21 cellular contexts compared by ENCODE assay signal in genomic region chr2:28326469-28326805, GRCh38.
DNase-seq lines count a peak whose midpoint lies in the region; ATAC-seq and TF ChIP-seq lines count a peak whose summit lies in the region.
"Had no signal": no experiment of that assay in that cellular context is flagged by ENCODE, and none has a peak within 500 bp of the region (broad histone marks: within the 10 kb centered on the region; RNA-seq: fewer than 3 reads in every experiment).

No MANE protein-coding gene starts in this region.

- H3K9me2 ChIP-seq in HCT116 (ENCODE audit: insufficient read depth), result no peaks in the 10 kb centered on the region

- peak overlapping the region; percentile 51 for H3K9ac ChIP-seq in HCT116 (ENCODE audit: low read length)

- TF ChIP-seq CTCF in HCT116 (IDR thresholded peaks at IDR 0.05 in 2 of 3, conservative IDR thresholded peaks at IDR 0.05 in 1 of 3; ENCODE audit: borderline replicate concordance in 1 of 3, insufficient read depth in 1 of 3, low read depth in 2 of 3, low read length in 2 of 3), result no peak
- no peak for TF ChIP-seq CTCF in esophagus muscularis mucosa (IDR thresholded peaks at IDR 0.05)

- no peak for DNase-seq in HCT116 (ENCODE audit: low read depth, low spot score)
- peak; percentile 26 for DNase-seq in NCI-H510A (lab: John Stamatoyannopoulos, UW)
- DNase-seq in esophagus muscularis mucosa (ENCODE audit: extremely low spot score), result no peak
- no peak for DNase-seq in stimulated activated CD4-positive, alpha-beta T cell treated with anti-CD3 and anti-CD28 coated beads, Interleukin-2, amount 100 ng/mL, for 48 hours
- no peak for DNase-seq in EL
- no peak for DNase-seq in SW 1271 (lab: John Stamatoyannopoulos, UW)
- DNase-seq: activated B cell treated with CpG ODN at 0.5 μM for 24 hours; activated naive CD4-positive, alpha-beta T cell treated with anti-CD3 and anti-CD28 coated beads, Interleukin-2, amount 10 ng/mL, durations not matched to agents 7 days and 5 days; anterior cingulate cortex; CD4-positive, alpha-beta memory T cell; central memory CD4-positive, alpha-beta T cell; DMS53; erythroblast; hypothalamus; NCI-H1092; stimulated activated naive CD4-positive, alpha-beta T cell; T1000 had no signal

- no peak for TF ChIP-seq RAD21 in HCT116 (IDR thresholded peaks at IDR 0.05; ENCODE audit: low read depth)

- H4K20me1 ChIP-seq in HCT116 (ENCODE audit: insufficient read depth), result no peaks in the 10 kb centered on the region

- H3K36me3 ChIP-seq in HCT116 (ENCODE audit: control insufficient read depth in 1 of 2, insufficient read depth in 2 of 2, low read length in 2 of 2), result no peaks in the 10 kb centered on the region
- peaks cover 0 to 3% (median 0%) of the 10 kb centered on the region in 4 donors for H3K36me3 ChIP-seq in esophagus muscularis mucosa
- H3K36me3 ChIP-seq: gastrocnemius medialis, sigmoid colon had no signal

- no peak overlapping the region for H2AFZ ChIP-seq in HCT116 (ENCODE audit: low read depth, low read length, poor library complexity, severe bottlenecking)

- intact Hi-C loops in HCT116 (cut with micrococcal nuclease), result no loop called here
- intact Hi-C loops in esophagus muscularis mucosa (cut with DNase I), result no loop called here

- CTCF ChIA-PET in HCT116 (lab: Charles Lee), result no interaction called here

- no peak for TF ChIP-seq POLR2A in HCT116 (IDR thresholded peaks at IDR 0.05; ENCODE audit: borderline replicate concordance, extremely low read depth, insufficient read depth, insufficient read length)
- TF ChIP-seq POLR2A in esophagus muscularis mucosa (IDR thresholded peaks at IDR 0.05; ENCODE audit: low read depth), result no peak

- no peaks in the 10 kb centered on the region for H3K79me2 ChIP-seq in HCT116 (ENCODE audit: insufficient read depth, low read length)

- H3K9me3 ChIP-seq in HCT116 (ENCODE audit: control insufficient read depth in 1 of 2, insufficient read depth in 1 of 2, low read depth in 1 of 2, low read length in 2 of 2), result no peaks in the 10 kb centered on the region
- H3K9me3 ChIP-seq in esophagus muscularis mucosa, result no peaks in the 10 kb centered on the region
- H3K9me3 ChIP-seq: gastrocnemius medialis, sigmoid colon had no signal

- H3K4me2 ChIP-seq in HCT116 (ENCODE audit: low read length), result peak overlapping the region; percentile 74

- no TSS peak for BruUV-seq in HCT116 (replicated peaks; lab: Mats Ljungman, UMichigan)

- H3K27me3 ChIP-seq in HCT116 (ENCODE audit: insufficient read depth, low read length), result no peaks in the 10 kb centered on the region
- H3K27me3 ChIP-seq in esophagus muscularis mucosa, result no peaks in the 10 kb centered on the region
- H3K27me3 ChIP-seq: gastrocnemius medialis, sigmoid colon had no signal

- POLR2A ChIA-PET in HCT116 (lab: Charles Lee), result no interaction called here

- H3K4me3 ChIP-seq in HCT116 (replicated peaks in 1 of 2; ENCODE audit: low read depth in 1 of 2, low read length in 2 of 2), result no peak overlapping the region; a peak in 1 of 4 replicates
- no peak overlapping the region for H3K4me3 ChIP-seq in esophagus muscularis mucosa
- H3K4me3 ChIP-seq in skin epidermis, result no peak overlapping the region
- H3K4me3 ChIP-seq: gastrocnemius medialis, GM12878, sigmoid colon had no signal

- RAD21 ChIA-PET in HCT116 (lab: Charles Lee; ENCODE audit: low non-redundant PET in 1 of 2, low total read pairs in 2 of 2, uncharacterized antibody in 2 of 2, unreplicated experiment in 2 of 2), result interaction anchor here in 1 of 2 experiments (0.8 kb wide), 1 partner anchor 36 kb away, joined by 3 read pairs; no protein-coding TSS in a partner anchor

- H3K4me1 ChIP-seq in HCT116 (ENCODE audit: control insufficient read depth in 1 of 2, insufficient read depth in 2 of 2, low read length in 2 of 2) (peaks cover 29 to 44% of the 10 kb centered on the region in 2 experiments), esophagus muscularis mucosa (peaks cover 10 to 46% (median 35%) of the 10 kb centered on the region in 4 donors)

- ATAC-seq in HCT116, result peak; percentile 58
- ATAC-seq: gastrocnemius medialis had no signal

- no peak for TF ChIP-seq EP300 in esophagus muscularis mucosa (IDR thresholded peaks at IDR 0.05)

- peak overlapping the region; percentile 73 for H3K27ac ChIP-seq in HCT116 (ENCODE audit: low read depth, low read length)
- H3K27ac ChIP-seq in esophagus muscularis mucosa (replicated peaks in 1 of 4), result peak overlapping the region in 3 of 4 donors; percentile 8 to 49 (median 39)
- peak overlapping the region in 16 of 21 experiments; percentile 10 to 76 (median 64) for H3K27ac ChIP-seq in skin epidermis

- 100% methylated on average over 1 of the region's 4 CpGs for WGBS in esophagus muscularis mucosa

TF ChIP-seq in HCT116, 20 proteins besides CTCF, POLR2A, EP300 and RAD21:
- TF ChIP-seq YY1 (IDR thresholded peaks at IDR 0.05; ENCODE audit: extremely low read depth, insufficient replicate concordance, low read depth, low read length), result no peak
- no peak for TF ChIP-seq ZNF274 (IDR thresholded peaks at IDR 0.05; ENCODE audit: low read depth, low read length)
